ENCODE assay signal across 15 cellular contexts in genomic region chr5:78597858-78598415, GRCh38. TPM values are rescaled to one million over a fixed set of nuclear protein-coding genes. Genes with fewer than 3 reads are reported as not detected.
DNase-seq lines count a peak whose midpoint lies in the region; ATAC-seq and TF ChIP-seq lines count a peak whose summit lies in the region.
"Had no signal": no experiment of that assay in that cellular context is flagged by ENCODE, and none has a peak within 500 bp of the region (broad histone marks: within the 10 kb centered on the region; RNA-seq: fewer than 3 reads in every experiment).

No MANE protein-coding gene starts in this region.

- H3K27ac ChIP-seq in brain microvascular endothelial cell = peak overlapping the region; percentile 99
- H3K27ac ChIP-seq: 22Rv1, Peyer's patch had no signal

- POLR2A ChIA-PET in naive thymus-derived CD8-positive, alpha-beta T cell (lab: Charles Lee) = no interaction called here

- no peaks in the 10 kb centered on the region for H3K36me3 ChIP-seq in brain microvascular endothelial cell (replicated peaks)
- H3K36me3 ChIP-seq: Peyer's patch had no signal

- no peak overlapping the region for H3K27ac Mint-ChIP-seq in effector memory CD8-positive, alpha-beta T cell
- no peak overlapping the region for H3K27ac Mint-ChIP-seq in naive thymus-derived CD8-positive, alpha-beta T cell

- no peak overlapping the region for H3K4me3 ChIP-seq in brain microvascular endothelial cell (ENCODE audit: low read depth, low read length)
- H3K4me3 ChIP-seq: Peyer's patch had no signal

- in situ Hi-C loops in brain microvascular endothelial cell (cut with HindIII; ENCODE audit: low pct_ligation_motif_present, low sequenced_read_pairs) = no loop called here

- H3K4me1 Mint-ChIP-seq in effector memory CD8-positive, alpha-beta T cell (ENCODE audit: low read depth in 2 of 2) = no peaks in the 10 kb centered on the region
- H3K4me1 Mint-ChIP-seq in naive thymus-derived CD8-positive, alpha-beta T cell = no peaks in the 10 kb centered on the region

- H3K27me3 ChIP-seq in brain microvascular endothelial cell (replicated peaks) = no peaks in the 10 kb centered on the region
- H3K27me3 ChIP-seq: Peyer's patch had no signal

- H3K4me3 Mint-ChIP-seq in effector memory CD8-positive, alpha-beta T cell = no peak overlapping the region
- H3K4me3 Mint-ChIP-seq in naive thymus-derived CD8-positive, alpha-beta T cell = no peak overlapping the region
- H3K4me3 Mint-ChIP-seq: naive B cell had no signal

- no peak for TF ChIP-seq CTCF in brain microvascular endothelial cell (IDR thresholded peaks at IDR 0.05; ENCODE audit: low read depth, low read length, missing control alignments)

- DNase-seq in DMS53 (lab: John Stamatoyannopoulos, UW) = peak; percentile 37
- DNase-seq in DMS53 treated with DMSO at 0.1 percent for 48 hours (lab: John Stamatoyannopoulos, UW; ENCODE audit: unreplicated experiment) = no peak
- DNase-seq in brain microvascular endothelial cell = peak; percentile 63
- peak; percentile 92 for DNase-seq in iris pigment epithelial cell (ENCODE audit: low read depth)
- no peak for DNase-seq in NCI-H345 (lab: John Stamatoyannopoulos, UW)
- DNase-seq in effector memory CD8-positive, alpha-beta T cell = no peak
- no peak for DNase-seq in naive thymus-derived CD8-positive, alpha-beta T cell
- DNase-seq in medulla oblongata (ENCODE audit: extremely low spot score) = no peak
- DNase-seq: activated gamma-delta T cell treated with Interleukin-2 at 50 U/mL for 16 hours, naive B cell, NCI-H1092, NCI-H2227 treated with DMSO at 0.1 percent for 48 hours, Peyer's patch, T-helper 9 cell had no signal

- ATAC-seq in effector memory CD8-positive, alpha-beta T cell (replicated peaks) = no peak
- no peak for ATAC-seq in naive thymus-derived CD8-positive, alpha-beta T cell

- H3K27me3 Mint-ChIP-seq in effector memory CD8-positive, alpha-beta T cell = peaks cover 25 to 30% of the 10 kb centered on the region in 2 donors
- H3K27me3 Mint-ChIP-seq in naive thymus-derived CD8-positive, alpha-beta T cell = peaks cover 0 to 2% (median 0%) of the 10 kb centered on the region in 5 donors
- H3K27me3 Mint-ChIP-seq: naive B cell had no signal

- peaks cover 2% of the 10 kb centered on the region for H3K36me3 Mint-ChIP-seq in effector memory CD8-positive, alpha-beta T cell (ENCODE audit: insufficient read depth)
- H3K36me3 Mint-ChIP-seq in naive thymus-derived CD8-positive, alpha-beta T cell = no peaks in the 10 kb centered on the region

- H3K9me3 Mint-ChIP-seq in effector memory CD8-positive, alpha-beta T cell = no peaks in the 10 kb centered on the region
- peaks cover 0 to 2% (median 0%) of the 10 kb centered on the region in 9 donors for H3K9me3 Mint-ChIP-seq in naive thymus-derived CD8-positive, alpha-beta T cell
- H3K9me3 Mint-ChIP-seq: naive B cell had no signal

RNA-seq across cellular contexts. Expression of gene LHFPL2, which starts 50.6 kb away (rescaled TPM):
- 1 to 10 TPM; 1.4 to 1.8 TPM for total RNA-seq in naive thymus-derived CD8-positive, alpha-beta T cell
- under 1 TPM; 0.15 to 0.56 (median 0.20) TPM for polyA plus RNA-seq in naive thymus-derived CD8-positive, alpha-beta T cell

Comparison
In these comparisons a context has a peak if more than half of its experiments do, and no peak if none do; other contexts are left out.
1. DNase-seq: peak in DMS53 (single experiment), brain microvascular endothelial cell (single experiment) and iris pigment epithelial cell (single experiment); none in DMS53 treated with DMSO at 0.1 percent for 48 hours (single experiment), NCI-H345 (single experiment), effector memory CD8-positive, alpha-beta T cell (0 of 3), naive thymus-derived CD8-positive, alpha-beta T cell (0 of 10) and medulla oblongata (single experiment).